In genomic region chr11:82733444-82734119, GRCh38 we compare ENCODE assay signal across 8 cellular contexts. TPM values are rescaled to one million over a fixed set of nuclear protein-coding genes. Genes with fewer than 3 reads are reported as not detected.
DNase-seq lines count a peak whose midpoint lies in the region; ATAC-seq and TF ChIP-seq lines count a peak whose summit lies in the region.

A gene with protein sequence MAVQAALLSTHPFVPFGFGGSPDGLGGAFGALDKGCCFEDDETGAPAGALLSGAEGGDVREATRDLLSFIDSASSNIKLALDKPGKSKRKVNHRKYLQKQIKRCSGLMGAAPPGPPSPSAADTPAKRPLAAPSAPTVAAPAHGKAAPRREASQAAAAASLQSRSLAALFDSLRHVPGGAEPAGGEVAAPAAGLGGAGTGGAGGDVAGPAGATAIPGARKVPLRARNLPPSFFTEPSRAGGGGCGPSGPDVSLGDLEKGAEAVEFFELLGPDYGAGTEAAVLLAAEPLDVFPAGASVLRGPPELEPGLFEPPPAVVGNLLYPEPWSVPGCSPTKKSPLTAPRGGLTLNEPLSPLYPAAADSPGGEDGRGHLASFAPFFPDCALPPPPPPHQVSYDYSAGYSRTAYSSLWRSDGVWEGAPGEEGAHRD (minus strand): TSS chr11:82733864. CDS start chr11:82733729, 135 bp downstream.

- H3K27ac Mint-ChIP-seq in activated naive CD8-positive, alpha-beta T cell treated with anti-CD3 and anti-CD28 coated beads for 36 hours: no peak within 1 kb of the TSS
- H3K27ac Mint-ChIP-seq in osteocyte (ENCODE audit: unreplicated experiment): no peak within 1 kb of the TSS

- peaks cover 63% of the 10 kb centered on the region for H3K27me3 Mint-ChIP-seq in activated naive CD8-positive, alpha-beta T cell treated with anti-CD3 and anti-CD28 coated beads for 36 hours
- H3K27me3 Mint-ChIP-seq in osteocyte (ENCODE audit: unreplicated experiment): peaks cover 65% of the 10 kb centered on the region

- H3K9me3 Mint-ChIP-seq in activated naive CD8-positive, alpha-beta T cell treated with anti-CD3 and anti-CD28 coated beads for 36 hours: peaks cover 2% of the 10 kb centered on the region
- no peaks in the 10 kb centered on the region for H3K9me3 Mint-ChIP-seq in osteocyte (ENCODE audit: unreplicated experiment)

- peak; percentile 3 for TF ChIP-seq CTCF in osteocyte (IDR thresholded peaks at IDR 0.05)

- peak within 1 kb of the TSS; percentile 60 for H3K4me3 Mint-ChIP-seq in activated naive CD8-positive, alpha-beta T cell treated with anti-CD3 and anti-CD28 coated beads for 36 hours
- peak within 1 kb of the TSS; percentile 73 for H3K4me3 Mint-ChIP-seq in osteocyte (ENCODE audit: unreplicated experiment)

- ATAC-seq in left cardiac atrium (peak; percentile 89 to 93), HG03469 (IDR thresholded peaks at IDR 0.05; ENCODE audit: unreplicated experiment) (no peak)

- H3K4me1 Mint-ChIP-seq in activated naive CD8-positive, alpha-beta T cell treated with anti-CD3 and anti-CD28 coated beads for 36 hours: peaks cover 6% of the 10 kb centered on the region
- H3K4me1 Mint-ChIP-seq in osteocyte (ENCODE audit: unreplicated experiment): peaks cover 4% of the 10 kb centered on the region

- DNase-seq in SKM-1 treated with dmso at 0.1 percent for 144 hours (lab: John Stamatoyannopoulos, UW; ENCODE audit: unreplicated experiment) (peak; percentile 36), SKM-1 (lab: John Stamatoyannopoulos, UW; ENCODE audit: unreplicated experiment) (no peak), NCI-H446 treated with DMSO at 0.1 percent for 48 hours (lab: John Stamatoyannopoulos, UW) (peak; percentile 89), left cardiac atrium (peak; percentile 73), osteocyte (ENCODE audit: extremely low spot score, unreplicated experiment) (peak; percentile 86), SIG-M5 (lab: John Stamatoyannopoulos, UW) (no peak)
- DNase-seq in activated naive CD8-positive, alpha-beta T cell treated with anti-CD3 and anti-CD28 coated beads for 36 hours: peak; percentile 47

- intact Hi-C loops in left cardiac atrium (cut with DNase I): loop anchor here in 1 of 2 donors (5.0 kb wide), 1 partner anchor 134 kb away; no protein-coding TSS in a partner anchor

- H3K36me3 Mint-ChIP-seq in activated naive CD8-positive, alpha-beta T cell treated with anti-CD3 and anti-CD28 coated beads for 36 hours: no peaks in the 10 kb centered on the region
- H3K36me3 Mint-ChIP-seq in osteocyte (ENCODE audit: unreplicated experiment): no peaks in the 10 kb centered on the region

RNA-seq across cellular contexts. Expression of the gene that starts here (rescaled TPM):
- not detected for total RNA-seq in activated naive CD8-positive, alpha-beta T cell treated with anti-CD3 and anti-CD28 coated beads for 36 hours
- 1 to 10 TPM; 1.7 to 2.0 TPM for total RNA-seq in left cardiac atrium
- total RNA-seq in osteocyte: 0.26 and 0.35 TPM in 2 replicates

Comparison
In these comparisons a context has a peak if more than half of its experiments do, and no peak if none do; other contexts are left out.
1. DNase-seq: peak in SKM-1 treated with dmso at 0.1 percent for 144 hours (single experiment), NCI-H446 treated with DMSO at 0.1 percent for 48 hours (single experiment) and left cardiac atrium (single experiment); none in SKM-1 (single experiment) and SIG-M5 (single experiment).
2. Peak in DNase-seq in activated naive CD8-positive, alpha-beta T cell treated with anti-CD3 and anti-CD28 coated beads for 36 hours; RNA of the gene not detected or under 1 TPM.
3. Peak in DNase-seq in osteocyte; RNA of the gene not detected or under 1 TPM.